ENCODE assay signal across 1 cellular context in genomic region chr10:14954001-14954770, GRCh38.
TF ChIP-seq lines count a peak whose summit lies in the region.

Gene DCLRE1C (minus strand): TSS chr10:14954096. CDS start chr10:14954010, 86 bp downstream.

TF ChIP-seq in K562, 482 proteins besides CTCF, POLR2A, EP300 and RAD21 (continued from another document):
- TF ChIP-seq, protein P1, sequence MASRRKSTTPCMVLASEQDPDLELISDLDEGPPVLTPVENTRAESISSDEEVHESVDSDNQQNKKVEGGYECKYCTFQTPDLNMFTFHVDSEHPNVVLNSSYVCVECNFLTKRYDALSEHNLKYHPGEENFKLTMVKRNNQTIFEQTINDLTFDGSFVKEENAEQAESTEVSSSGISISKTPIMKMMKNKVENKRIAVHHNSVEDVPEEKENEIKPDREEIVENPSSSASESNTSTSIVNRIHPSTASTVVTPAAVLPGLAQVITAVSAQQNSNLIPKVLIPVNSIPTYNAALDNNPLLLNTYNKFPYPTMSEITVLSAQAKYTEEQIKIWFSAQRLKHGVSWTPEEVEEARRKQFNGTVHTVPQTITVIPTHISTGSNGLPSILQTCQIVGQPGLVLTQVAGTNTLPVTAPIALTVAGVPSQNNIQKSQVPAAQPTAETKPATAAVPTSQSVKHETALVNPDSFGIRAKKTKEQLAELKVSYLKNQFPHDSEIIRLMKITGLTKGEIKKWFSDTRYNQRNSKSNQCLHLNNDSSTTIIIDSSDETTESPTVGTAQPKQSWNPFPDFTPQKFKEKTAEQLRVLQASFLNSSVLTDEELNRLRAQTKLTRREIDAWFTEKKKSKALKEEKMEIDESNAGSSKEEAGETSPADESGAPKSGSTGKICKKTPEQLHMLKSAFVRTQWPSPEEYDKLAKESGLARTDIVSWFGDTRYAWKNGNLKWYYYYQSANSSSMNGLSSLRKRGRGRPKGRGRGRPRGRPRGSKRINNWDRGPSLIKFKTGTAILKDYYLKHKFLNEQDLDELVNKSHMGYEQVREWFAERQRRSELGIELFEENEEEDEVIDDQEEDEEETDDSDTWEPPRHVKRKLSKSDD (conservative IDR thresholded peaks at IDR 0.05; ENCODE audit: low read length): peak; percentile 34; the same call in 1 of the 2 replicates
- TF ChIP-seq ZNF764 (CRISPR knock-in tag; IDR thresholded peaks at IDR 0.05; ENCODE audit: low read depth) (no peak), MAFG (tag; conservative IDR thresholded peaks at IDR 0.05) (no peak), ZKSCAN1 (IDR thresholded peaks at IDR 0.05; ENCODE audit: low read depth, low read length) (no peak), POLR2B (IDR thresholded peaks at IDR 0.05; ENCODE audit: low read depth, partially characterized antibody) (peak; percentile 90), MITF (IDR thresholded peaks at IDR 0.05) (no peak), ZBTB8A (IDR thresholded peaks at IDR 0.05; ENCODE audit: partially characterized antibody) (no peak), HMBOX1 (IDR thresholded peaks at IDR 0.05) (no peak), ZEB2 (IDR thresholded peaks at IDR 0.05) (no peak), SNAPC5 (CRISPR knock-in tag; IDR thresholded peaks at IDR 0.05) (no peak), ZSCAN32 (CRISPR knock-in tag; IDR thresholded peaks at IDR 0.05) (no peak), ZNF589 (CRISPR knock-in tag; IDR thresholded peaks at IDR 0.05; ENCODE audit: low read depth) (no peak), SIX5 (IDR thresholded peaks at IDR 0.05; ENCODE audit: borderline replicate concordance in 1 of 2, insufficient read depth in 1 of 2, low read depth in 1 of 2, low read length in 2 of 2) (0 out of 4 replicates have a peak, but pooled peaks of 1 of the 2 experiments have one; percentile 5), MAFK (IDR thresholded peaks at IDR 0.05; ENCODE audit: low read length) (no peak), ZC3H8 (IDR thresholded peaks at IDR 0.05) (no peak), CREM (IDR thresholded peaks at IDR 0.05; ENCODE audit: low read depth) (no peak; the same call in 1 of the 2 replicates), NR3C1 (CRISPR knock-in tag; IDR thresholded peaks at IDR 0.05) (no peak), CBFA2T2 (conservative IDR thresholded peaks at IDR 0.05) (no peak), ZNF140 (CRISPR knock-in tag; IDR thresholded peaks at IDR 0.05) (no peak), ZNF24 (IDR thresholded peaks at IDR 0.05) (no peak), POLR3A (IDR thresholded peaks at IDR 0.05; ENCODE audit: borderline replicate concordance, extremely low read depth, insufficient read depth, insufficient read length) (no peak), MTA1 (IDR thresholded peaks at IDR 0.05; ENCODE audit: borderline replicate concordance) (no peak), PKNOX1 (IDR thresholded peaks at IDR 0.05) (peak; percentile 42; the same call in 1 of the 2 replicates), RNF219 (CRISPR knock-in tag; IDR thresholded peaks at IDR 0.05) (no peak), RUNX1 (IDR thresholded peaks at IDR 0.05; ENCODE audit: low read depth) (no peak), SUPT5H (IDR thresholded peaks at IDR 0.05) (peak; percentile 94), TCF3 (CRISPR knock-in tag; IDR thresholded peaks at IDR 0.05) (no peak)
- TF ChIP-seq, protein P2, sequence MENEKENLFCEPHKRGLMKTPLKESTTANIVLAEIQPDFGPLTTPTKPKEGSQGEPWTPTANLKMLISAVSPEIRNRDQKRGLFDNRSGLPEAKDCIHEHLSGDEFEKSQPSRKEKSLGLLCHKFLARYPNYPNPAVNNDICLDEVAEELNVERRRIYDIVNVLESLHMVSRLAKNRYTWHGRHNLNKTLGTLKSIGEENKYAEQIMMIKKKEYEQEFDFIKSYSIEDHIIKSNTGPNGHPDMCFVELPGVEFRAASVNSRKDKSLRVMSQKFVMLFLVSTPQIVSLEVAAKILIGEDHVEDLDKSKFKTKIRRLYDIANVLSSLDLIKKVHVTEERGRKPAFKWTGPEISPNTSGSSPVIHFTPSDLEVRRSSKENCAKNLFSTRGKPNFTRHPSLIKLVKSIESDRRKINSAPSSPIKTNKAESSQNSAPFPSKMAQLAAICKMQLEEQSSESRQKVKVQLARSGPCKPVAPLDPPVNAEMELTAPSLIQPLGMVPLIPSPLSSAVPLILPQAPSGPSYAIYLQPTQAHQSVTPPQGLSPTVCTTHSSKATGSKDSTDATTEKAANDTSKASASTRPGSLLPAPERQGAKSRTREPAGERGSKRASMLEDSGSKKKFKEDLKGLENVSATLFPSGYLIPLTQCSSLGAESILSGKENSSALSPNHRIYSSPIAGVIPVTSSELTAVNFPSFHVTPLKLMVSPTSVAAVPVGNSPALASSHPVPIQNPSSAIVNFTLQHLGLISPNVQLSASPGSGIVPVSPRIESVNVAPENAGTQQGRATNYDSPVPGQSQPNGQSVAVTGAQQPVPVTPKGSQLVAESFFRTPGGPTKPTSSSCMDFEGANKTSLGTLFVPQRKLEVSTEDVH (IDR thresholded peaks at IDR 0.05; ENCODE audit: low read depth, partially characterized antibody): peak; percentile 87
- TF ChIP-seq, protein P3, sequence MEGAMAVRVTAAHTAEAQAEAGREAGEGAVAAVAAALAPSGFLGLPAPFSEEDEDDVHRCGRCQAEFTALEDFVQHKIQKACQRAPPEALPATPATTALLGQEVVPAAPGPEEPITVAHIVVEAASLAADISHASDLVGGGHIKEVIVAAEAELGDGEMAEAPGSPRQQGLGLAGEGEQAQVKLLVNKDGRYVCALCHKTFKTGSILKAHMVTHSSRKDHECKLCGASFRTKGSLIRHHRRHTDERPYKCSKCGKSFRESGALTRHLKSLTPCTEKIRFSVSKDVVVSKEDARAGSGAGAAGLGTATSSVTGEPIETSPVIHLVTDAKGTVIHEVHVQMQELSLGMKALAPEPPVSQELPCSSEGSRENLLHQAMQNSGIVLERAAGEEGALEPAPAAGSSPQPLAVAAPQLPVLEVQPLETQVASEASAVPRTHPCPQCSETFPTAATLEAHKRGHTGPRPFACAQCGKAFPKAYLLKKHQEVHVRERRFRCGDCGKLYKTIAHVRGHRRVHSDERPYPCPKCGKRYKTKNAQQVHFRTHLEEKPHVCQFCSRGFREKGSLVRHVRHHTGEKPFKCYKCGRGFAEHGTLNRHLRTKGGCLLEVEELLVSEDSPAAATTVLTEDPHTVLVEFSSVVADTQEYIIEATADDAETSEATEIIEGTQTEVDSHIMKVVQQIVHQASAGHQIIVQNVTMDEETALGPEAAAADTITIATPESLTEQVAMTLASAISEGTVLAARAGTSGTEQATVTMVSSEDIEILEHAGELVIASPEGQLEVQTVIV (CRISPR knock-in tag; IDR thresholded peaks at IDR 0.05; ENCODE audit: borderline replicate concordance): no peak
- TF ChIP-seq, protein P4, sequence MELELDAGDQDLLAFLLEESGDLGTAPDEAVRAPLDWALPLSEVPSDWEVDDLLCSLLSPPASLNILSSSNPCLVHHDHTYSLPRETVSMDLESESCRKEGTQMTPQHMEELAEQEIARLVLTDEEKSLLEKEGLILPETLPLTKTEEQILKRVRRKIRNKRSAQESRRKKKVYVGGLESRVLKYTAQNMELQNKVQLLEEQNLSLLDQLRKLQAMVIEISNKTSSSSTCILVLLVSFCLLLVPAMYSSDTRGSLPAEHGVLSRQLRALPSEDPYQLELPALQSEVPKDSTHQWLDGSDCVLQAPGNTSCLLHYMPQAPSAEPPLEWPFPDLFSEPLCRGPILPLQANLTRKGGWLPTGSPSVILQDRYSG (tag; conservative IDR thresholded peaks at IDR 0.05; ENCODE audit: low read depth): no peak
- TF ChIP-seq, protein P5, sequence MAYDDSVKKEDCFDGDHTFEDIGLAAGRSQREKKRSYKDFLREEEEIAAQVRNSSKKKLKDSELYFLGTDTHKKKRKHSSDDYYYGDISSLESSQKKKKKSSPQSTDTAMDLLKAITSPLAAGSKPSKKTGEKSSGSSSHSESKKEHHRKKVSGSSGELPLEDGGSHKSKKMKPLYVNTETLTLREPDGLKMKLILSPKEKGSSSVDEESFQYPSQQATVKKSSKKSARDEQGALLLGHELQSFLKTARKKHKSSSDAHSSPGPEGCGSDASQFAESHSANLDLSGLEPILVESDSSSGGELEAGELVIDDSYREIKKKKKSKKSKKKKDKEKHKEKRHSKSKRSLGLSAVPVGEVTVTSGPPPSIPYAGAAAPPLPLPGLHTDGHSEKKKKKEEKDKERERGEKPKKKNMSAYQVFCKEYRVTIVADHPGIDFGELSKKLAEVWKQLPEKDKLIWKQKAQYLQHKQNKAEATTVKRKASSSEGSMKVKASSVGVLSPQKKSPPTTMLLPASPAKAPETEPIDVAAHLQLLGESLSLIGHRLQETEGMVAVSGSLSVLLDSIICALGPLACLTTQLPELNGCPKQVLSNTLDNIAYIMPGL (CRISPR knock-in tag; IDR thresholded peaks at IDR 0.05): no peak; the same call in 1 of the 2 replicates
- TF ChIP-seq, protein P6, sequence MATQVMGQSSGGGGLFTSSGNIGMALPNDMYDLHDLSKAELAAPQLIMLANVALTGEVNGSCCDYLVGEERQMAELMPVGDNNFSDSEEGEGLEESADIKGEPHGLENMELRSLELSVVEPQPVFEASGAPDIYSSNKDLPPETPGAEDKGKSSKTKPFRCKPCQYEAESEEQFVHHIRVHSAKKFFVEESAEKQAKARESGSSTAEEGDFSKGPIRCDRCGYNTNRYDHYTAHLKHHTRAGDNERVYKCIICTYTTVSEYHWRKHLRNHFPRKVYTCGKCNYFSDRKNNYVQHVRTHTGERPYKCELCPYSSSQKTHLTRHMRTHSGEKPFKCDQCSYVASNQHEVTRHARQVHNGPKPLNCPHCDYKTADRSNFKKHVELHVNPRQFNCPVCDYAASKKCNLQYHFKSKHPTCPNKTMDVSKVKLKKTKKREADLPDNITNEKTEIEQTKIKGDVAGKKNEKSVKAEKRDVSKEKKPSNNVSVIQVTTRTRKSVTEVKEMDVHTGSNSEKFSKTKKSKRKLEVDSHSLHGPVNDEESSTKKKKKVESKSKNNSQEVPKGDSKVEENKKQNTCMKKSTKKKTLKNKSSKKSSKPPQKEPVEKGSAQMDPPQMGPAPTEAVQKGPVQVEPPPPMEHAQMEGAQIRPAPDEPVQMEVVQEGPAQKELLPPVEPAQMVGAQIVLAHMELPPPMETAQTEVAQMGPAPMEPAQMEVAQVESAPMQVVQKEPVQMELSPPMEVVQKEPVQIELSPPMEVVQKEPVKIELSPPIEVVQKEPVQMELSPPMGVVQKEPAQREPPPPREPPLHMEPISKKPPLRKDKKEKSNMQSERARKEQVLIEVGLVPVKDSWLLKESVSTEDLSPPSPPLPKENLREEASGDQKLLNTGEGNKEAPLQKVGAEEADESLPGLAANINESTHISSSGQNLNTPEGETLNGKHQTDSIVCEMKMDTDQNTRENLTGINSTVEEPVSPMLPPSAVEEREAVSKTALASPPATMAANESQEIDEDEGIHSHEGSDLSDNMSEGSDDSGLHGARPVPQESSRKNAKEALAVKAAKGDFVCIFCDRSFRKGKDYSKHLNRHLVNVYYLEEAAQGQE (CRISPR knock-in tag; IDR thresholded peaks at IDR 0.05; ENCODE audit: low read depth): 0 out of 2 replicates have a peak, but pooled peaks have one; percentile 49
- TF ChIP-seq, protein P7, sequence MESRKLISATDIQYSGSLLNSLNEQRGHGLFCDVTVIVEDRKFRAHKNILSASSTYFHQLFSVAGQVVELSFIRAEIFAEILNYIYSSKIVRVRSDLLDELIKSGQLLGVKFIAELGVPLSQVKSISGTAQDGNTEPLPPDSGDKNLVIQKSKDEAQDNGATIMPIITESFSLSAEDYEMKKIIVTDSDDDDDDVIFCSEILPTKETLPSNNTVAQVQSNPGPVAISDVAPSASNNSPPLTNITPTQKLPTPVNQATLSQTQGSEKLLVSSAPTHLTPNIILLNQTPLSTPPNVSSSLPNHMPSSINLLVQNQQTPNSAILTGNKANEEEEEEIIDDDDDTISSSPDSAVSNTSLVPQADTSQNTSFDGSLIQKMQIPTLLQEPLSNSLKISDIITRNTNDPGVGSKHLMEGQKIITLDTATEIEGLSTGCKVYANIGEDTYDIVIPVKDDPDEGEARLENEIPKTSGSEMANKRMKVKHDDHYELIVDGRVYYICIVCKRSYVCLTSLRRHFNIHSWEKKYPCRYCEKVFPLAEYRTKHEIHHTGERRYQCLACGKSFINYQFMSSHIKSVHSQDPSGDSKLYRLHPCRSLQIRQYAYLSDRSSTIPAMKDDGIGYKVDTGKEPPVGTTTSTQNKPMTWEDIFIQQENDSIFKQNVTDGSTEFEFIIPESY (CRISPR knock-in tag; IDR thresholded peaks at IDR 0.05): peak; percentile 30; the same call in 1 of the 2 replicates
